Comparison of ENCODE assay signal across 1 cellular context in the genomic region with DNA sequence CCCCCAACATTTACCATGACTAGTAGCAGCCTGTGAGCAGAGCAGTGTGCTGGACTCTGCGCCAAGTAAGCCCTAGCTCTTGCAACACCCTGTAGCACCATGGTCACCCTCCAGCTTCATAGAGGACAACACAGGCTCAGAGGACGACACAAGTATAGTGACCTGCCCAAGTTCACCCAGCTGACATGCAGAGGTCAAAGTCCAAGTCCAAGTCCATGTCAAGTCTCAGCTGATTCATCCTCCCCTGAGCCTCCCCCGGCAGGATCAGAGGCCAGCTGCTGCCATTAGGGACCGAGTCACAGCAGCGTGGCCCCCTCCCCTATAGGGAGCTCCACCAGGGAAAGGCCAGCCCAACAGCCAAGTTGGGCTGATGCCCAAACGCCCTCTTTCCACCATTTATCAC.
TF ChIP-seq lines count a peak whose summit lies in the region.

No MANE protein-coding gene starts in this region.

TF ChIP-seq in SK-N-SH treated with all-trans-retinoic acid at 6 μM for 48 hours, 23 proteins besides CTCF, POLR2A, EP300 and RAD21 (continued from another document):
- TF ChIP-seq, protein P1, sequence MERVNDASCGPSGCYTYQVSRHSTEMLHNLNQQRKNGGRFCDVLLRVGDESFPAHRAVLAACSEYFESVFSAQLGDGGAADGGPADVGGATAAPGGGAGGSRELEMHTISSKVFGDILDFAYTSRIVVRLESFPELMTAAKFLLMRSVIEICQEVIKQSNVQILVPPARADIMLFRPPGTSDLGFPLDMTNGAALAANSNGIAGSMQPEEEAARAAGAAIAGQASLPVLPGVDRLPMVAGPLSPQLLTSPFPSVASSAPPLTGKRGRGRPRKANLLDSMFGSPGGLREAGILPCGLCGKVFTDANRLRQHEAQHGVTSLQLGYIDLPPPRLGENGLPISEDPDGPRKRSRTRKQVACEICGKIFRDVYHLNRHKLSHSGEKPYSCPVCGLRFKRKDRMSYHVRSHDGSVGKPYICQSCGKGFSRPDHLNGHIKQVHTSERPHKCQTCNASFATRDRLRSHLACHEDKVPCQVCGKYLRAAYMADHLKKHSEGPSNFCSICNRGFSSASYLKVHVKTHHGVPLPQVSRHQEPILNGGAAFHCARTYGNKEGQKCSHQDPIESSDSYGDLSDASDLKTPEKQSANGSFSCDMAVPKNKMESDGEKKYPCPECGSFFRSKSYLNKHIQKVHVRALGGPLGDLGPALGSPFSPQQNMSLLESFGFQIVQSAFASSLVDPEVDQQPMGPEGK (CRISPR knock-in tag; IDR thresholded peaks at IDR 0.05; ENCODE audit: borderline replicate concordance): no peak
- TF ChIP-seq ZNF565 (CRISPR knock-in tag; conservative IDR thresholded peaks at IDR 0.05; ENCODE audit: low read depth) (no peak), ZNF70 (CRISPR knock-in tag; IDR thresholded peaks at IDR 0.05) (no peak), TCF4 (CRISPR knock-in tag; IDR thresholded peaks at IDR 0.05; ENCODE audit: borderline replicate concordance) (no peak), OSR1 (CRISPR knock-in tag; IDR thresholded peaks at IDR 0.05) (no peak), POU6F1 (CRISPR knock-in tag; IDR thresholded peaks at IDR 0.05; ENCODE audit: borderline replicate concordance, low read depth) (no peak), RARB (CRISPR knock-in tag; IDR thresholded peaks at IDR 0.05) (no peak), PPARA (CRISPR knock-in tag; IDR thresholded peaks at IDR 0.05; ENCODE audit: borderline replicate concordance) (no peak), SNAI2 (CRISPR knock-in tag; IDR thresholded peaks at IDR 0.05) (no peak), CSDC2 (CRISPR knock-in tag; IDR thresholded peaks at IDR 0.05) (no peak)
